Comparison of ENCODE assay signal across 11 cellular contexts in the genomic region with DNA sequence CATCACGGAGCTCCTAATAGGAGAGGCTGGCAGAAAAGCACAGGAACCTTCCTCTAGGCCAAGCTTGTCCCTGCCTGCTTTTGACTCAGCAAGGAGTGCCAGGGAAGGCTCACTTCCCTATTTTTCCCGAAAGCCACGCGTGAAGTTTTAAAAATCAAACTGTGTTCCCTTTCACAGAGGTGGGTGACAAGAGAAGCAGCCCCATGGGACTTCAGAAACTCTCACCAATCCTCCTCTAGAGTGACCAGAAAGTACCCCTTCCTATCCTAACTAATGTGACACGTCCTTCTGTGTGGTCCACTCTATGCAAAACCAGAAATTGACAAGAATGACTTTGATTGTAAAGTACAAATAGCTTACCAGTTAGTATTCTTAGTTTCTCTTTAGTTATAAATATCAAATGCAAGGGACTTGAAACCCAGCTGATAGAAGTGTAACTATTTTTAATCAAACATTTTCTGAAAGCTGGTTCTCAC. TPM values are rescaled to one million over a fixed set of nuclear protein-coding genes. Genes with fewer than 3 reads are reported as not detected.
DNase-seq lines count a peak whose midpoint lies in the region; ATAC-seq, FAIRE-seq and TF ChIP-seq lines count a peak whose summit lies in the region.
"Had no signal": no experiment of that assay in that cellular context is flagged by ENCODE, and none has a peak within 500 bp of the region (broad histone marks: within the 10 kb centered on the region; RNA-seq: fewer than 3 reads in every experiment).

No MANE protein-coding gene starts in this region.

- TF ChIP-seq CTCF in WERI-Rb-1 (IDR thresholded peaks at IDR 0.05; ENCODE audit: low read depth, low read length) (no peak), type B pancreatic cell (conservative IDR thresholded peaks at IDR 0.05) (no peak)

- H3K27ac ChIP-seq in WERI-Rb-1: peak overlapping the region; percentile 25
- H3K27ac ChIP-seq: GM23248 had no signal

- no peak for FAIRE-seq in frontal cortex (lab: Jason Lieb, UNC)

- no peaks in the 10 kb centered on the region for H3K9me3 Mint-ChIP-seq in type B pancreatic cell

- H3K36me3 ChIP-seq in WERI-Rb-1: no peaks in the 10 kb centered on the region; the same call in 1 of the 2 replicates

- peaks cover 3% of the 10 kb centered on the region for H3K4me1 Mint-ChIP-seq in type B pancreatic cell (ENCODE audit: unreplicated experiment)

- no peaks in the 10 kb centered on the region for H3K27me3 ChIP-seq in WERI-Rb-1 (ENCODE audit: insufficient read depth, low read depth, severe bottlenecking)

- peak; percentile 74 for ATAC-seq in GM18499 (IDR thresholded peaks at IDR 0.05; ENCODE audit: insufficient read depth, unreplicated experiment)
- peak; percentile 82 for ATAC-seq in GM19467 (IDR thresholded peaks at IDR 0.05; ENCODE audit: unreplicated experiment)
- peak; percentile 66 for ATAC-seq in HG03025 (IDR thresholded peaks at IDR 0.05; ENCODE audit: low FRiP score, unreplicated experiment)
- ATAC-seq: left lobe of liver, sciatic nerve had no signal

- no peaks in the 10 kb centered on the region for H3K27me3 Mint-ChIP-seq in type B pancreatic cell

- DNase-seq in WERI-Rb-1 (no peak), type B pancreatic cell (ENCODE audit: extremely low spot score, unreplicated experiment) (no peak), NCI-H2081 treated with DMSO at 0.1 percent for 48 hours (lab: John Stamatoyannopoulos, UW) (no peak), frontal cortex (ENCODE audit: low spot score in 2 of 2) (no peak), NCI-H1694 treated with DMSO at 0.1 percent for 48 hours (lab: John Stamatoyannopoulos, UW) (no peak)
- DNase-seq: GM23248 had no signal

- H3K4me3 Mint-ChIP-seq in type B pancreatic cell: no peak overlapping the region

- no peak overlapping the region for H3K27ac Mint-ChIP-seq in type B pancreatic cell

- H3K9me3 ChIP-seq in WERI-Rb-1 (ENCODE audit: severe bottlenecking): no peaks in the 10 kb centered on the region

- H3K4me3 ChIP-seq in WERI-Rb-1 (ENCODE audit: low read depth, low read length): no peak overlapping the region
- H3K4me3 ChIP-seq: GM23248 had no signal

- peaks cover 15% of the 10 kb centered on the region for H3K36me3 Mint-ChIP-seq in type B pancreatic cell

RNA-seq across cellular contexts. Expression of gene NFKB1, which starts 41.9 kb away (rescaled TPM):
- total RNA-seq in type B pancreatic cell (ENCODE audit: low replicate concordance) (20.6 and 25.1 TPM in 2 replicates), frontal cortex (6.5 TPM)
